ENCODE assay signal across 8 cellular contexts in genomic region chr17:75720656-75721462, GRCh38. TPM values are rescaled to one million over a fixed set of nuclear protein-coding genes. Genes with fewer than 3 reads are reported as not detected.
A peak's percentile ranks its signal among the peaks of the same experiment; 100 is the strongest.
DNase-seq lines count a peak whose midpoint lies in the region; ATAC-seq, FAIRE-seq and TF ChIP-seq lines count a peak whose summit lies in the region.

Gene ITGB4 (plus strand): TSS chr17:75721459. CDS start chr17:75724704, 3,245 bp downstream.

- CTCF ChIA-PET in T-cell (lab: Charles Lee): interaction anchor here (0.7 to 1.1 kb wide), 4 partner anchors 27 to 87 kb away, joined by 3 to 4 read pairs (median 3); partner anchors contain the start of gene SMIM5 (in 1 of the 2)

- H3K27me3 Mint-ChIP-seq in T-cell: peaks cover 0 to 12% of the 10 kb centered on the region in 2 donors
- peaks cover 25% of the 10 kb centered on the region for H3K27me3 Mint-ChIP-seq in astrocyte (ENCODE audit: low read depth, unreplicated experiment)

- peak; percentile 68 for DNase-seq in NCI-H2227 (lab: John Stamatoyannopoulos, UW; ENCODE audit: unreplicated experiment)
- DNase-seq in NCI-H2227 treated with DMSO at 0.1 percent for 48 hours (lab: John Stamatoyannopoulos, UW): no peak
- DNase-seq in T-cell: peak; percentile 31 to 73 (median 61)
- DNase-seq in astrocyte (ENCODE audit: low read depth): no peak
- peak; percentile 96 for DNase-seq in iPS-NIHi11 (ENCODE audit: low spot score)
- DNase-seq in stimulated activated CD4-positive, alpha-beta T cell treated with anti-CD3 and anti-CD28 coated beads, Interleukin-12 subunit alpha, Interleukin-12 subunit beta, amount 100 ng/mL, for 24 hours (ENCODE audit: low read depth in 2 of 2): peak; percentile 3 to 32
- DNase-seq in NCI-H187 (lab: John Stamatoyannopoulos, UW): no peak

- H3K36me3 Mint-ChIP-seq in T-cell (no peaks in the 10 kb centered on the region), astrocyte (ENCODE audit: low read depth, unreplicated experiment) (peaks cover 2% of the 10 kb centered on the region)

- no peaks in the 10 kb centered on the region for H4K20me1 ChIP-seq in astrocyte (ENCODE audit: insufficient read depth, low read length)

- no peak within 1 kb of the TSS for H3K9ac ChIP-seq in astrocyte (ENCODE audit: low read length)

- peak within 1 kb of the TSS; percentile 63 for H2AFZ ChIP-seq in astrocyte (ENCODE audit: low read depth, low read length)

- FAIRE-seq in astrocyte (lab: Jason Lieb, UNC): no peak

- POLR2A ChIA-PET in T-cell (lab: Charles Lee): no interaction called here

- no peak for TF ChIP-seq CTCF in astrocyte (IDR thresholded peaks at IDR 0.05; ENCODE audit: insufficient read depth, low read depth, low read length)

- H3K9me3 Mint-ChIP-seq in T-cell: no peaks in the 10 kb centered on the region
- no peaks in the 10 kb centered on the region for H3K9me3 Mint-ChIP-seq in astrocyte (ENCODE audit: unreplicated experiment)

- ATAC-seq in T-cell (replicated peaks in 1 of 4) (peak; percentile 92 to 96 (median 96)), GM18505 (IDR thresholded peaks at IDR 0.05; ENCODE audit: unreplicated experiment) (no peak)

- H3K36me3 ChIP-seq in astrocyte (ENCODE audit: insufficient read depth, low read length): no peaks in the 10 kb centered on the region

- TF ChIP-seq POLR2A in GM18505 (IDR thresholded peaks at IDR 0.05; ENCODE audit: borderline replicate concordance, extremely low read depth, insufficient read depth, insufficient read length): no peak

- peaks cover 7% of the 10 kb centered on the region for H3K4me1 ChIP-seq in astrocyte (ENCODE audit: insufficient read depth, low read length)

- H3K9me3 ChIP-seq in astrocyte (ENCODE audit: insufficient read depth, low read depth, low read length): no peaks in the 10 kb centered on the region

- H3K4me2 ChIP-seq in astrocyte (ENCODE audit: low read length): peak within 1 kb of the TSS; percentile 74

- no peaks in the 10 kb centered on the region for H3K79me2 ChIP-seq in astrocyte (ENCODE audit: insufficient read depth, low read length)

- peak within 1 kb of the TSS; percentile 28 for H3K4me3 ChIP-seq in astrocyte (ENCODE audit: insufficient read depth, low read depth, low read length)

- no peak within 1 kb of the TSS for H3K27ac ChIP-seq in astrocyte (ENCODE audit: low read depth, low read length)

- peaks cover 19% of the 10 kb centered on the region for H3K27me3 ChIP-seq in astrocyte (ENCODE audit: insufficient read depth, low read length)

- H3K4me3 Mint-ChIP-seq in T-cell (peak within 1 kb of the TSS; percentile 70 to 82 (median 76)), astrocyte (ENCODE audit: unreplicated experiment) (peak within 1 kb of the TSS; percentile 66)

- no peak within 1 kb of the TSS for H3K27ac Mint-ChIP-seq in T-cell
- H3K27ac Mint-ChIP-seq in astrocyte (ENCODE audit: unreplicated experiment): peak within 1 kb of the TSS; percentile 47

- H3K4me1 Mint-ChIP-seq in T-cell (peaks cover 3 to 8% (median 6%) of the 10 kb centered on the region in 3 donors), astrocyte (ENCODE audit: low read depth, unreplicated experiment) (no peaks in the 10 kb centered on the region)

RNA-seq across cellular contexts. Expression of gene ITGB4, which starts in this region (rescaled TPM):
- total RNA-seq in T-cell (1 to 10 TPM in 4 of 5 donors, under 1 TPM in 1; 0.68 to 1.6 (median 1.5) TPM), astrocyte (2.1 and 6.6 TPM in 2 replicates)

Comparison
In these comparisons a context has a peak if more than half of its experiments do, and no peak if none do; other contexts are left out.
1. DNase-seq: peak in NCI-H2227 (single experiment), T-cell (34 of 34), iPS-NIHi11 (single experiment) and stimulated activated CD4-positive, alpha-beta T cell treated with anti-CD3 and anti-CD28 coated beads, Interleukin-12 subunit alpha, Interleukin-12 subunit beta, amount 100 ng/mL, for 24 hours (2 of 2); none in NCI-H2227 treated with DMSO at 0.1 percent for 48 hours (single experiment), astrocyte (single experiment) and NCI-H187 (0 of 2).